Comparison of ENCODE assay signal across 19 cellular contexts in the genomic region with DNA sequence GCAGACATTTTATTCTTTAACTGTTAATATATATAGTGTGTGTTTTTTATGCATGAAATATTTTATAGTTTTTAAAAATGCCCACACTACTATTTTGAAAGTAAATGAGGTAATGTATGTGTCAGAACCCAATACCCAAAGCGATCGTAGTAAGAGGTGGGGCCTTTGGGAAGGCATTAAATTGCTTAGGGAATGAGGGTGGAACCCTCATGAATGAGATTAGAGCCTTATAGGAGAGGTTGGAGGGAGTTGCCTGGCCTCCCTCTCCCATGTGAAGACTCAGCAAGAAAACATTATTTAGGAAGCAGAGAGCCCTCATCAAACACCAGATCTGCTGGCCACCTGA. TPM values are rescaled to one million over a fixed set of nuclear protein-coding genes. Genes with fewer than 3 reads are reported as not detected.
A peak's percentile ranks its signal among the peaks of the same experiment; 100 is the strongest.
DNase-seq lines count a peak whose midpoint lies in the region; ATAC-seq, FAIRE-seq and TF ChIP-seq lines count a peak whose summit lies in the region.
"Had no signal": no experiment of that assay in that cellular context is flagged by ENCODE, and none has a peak within 500 bp of the region (broad histone marks: within the 10 kb centered on the region; RNA-seq: fewer than 3 reads in every experiment).

No MANE protein-coding gene starts in this region.

- H3K27ac Mint-ChIP-seq in activated T-helper 2 cell treated with anti-CD3 and anti-CD28 coated beads, Interferon-gamma antibody, Interleukin-2, Interleukin-4, amounts not matched to agents 10 μg/mL and 5 μg/mL and 100 μg/mL, durations not matched to agents 14 hours and 24 hours and 36 hours: no peak overlapping the region
- H3K27ac Mint-ChIP-seq: activated naive CD8-positive, alpha-beta T cell treated with anti-CD3 and anti-CD28 coated beads, Interleukin-2, amount 50 U/mL, for 24 hours had no signal

- no peaks in the 10 kb centered on the region for H3K9me3 Mint-ChIP-seq in activated T-helper 2 cell treated with anti-CD3 and anti-CD28 coated beads, Interferon-gamma antibody, Interleukin-2, Interleukin-4, amounts not matched to agents 10 μg/mL and 5 μg/mL and 100 μg/mL, durations not matched to agents 14 hours and 24 hours and 36 hours
- H3K9me3 Mint-ChIP-seq: activated naive CD8-positive, alpha-beta T cell treated with anti-CD3 and anti-CD28 coated beads, Interleukin-2, amount 50 U/mL, for 24 hours; stimulated activated memory B cell treated with anti-CD40 and anti-IgM and Interleukin-4, amounts not matched to agents 10 μg/mL and 1 μg/mL and 100 μg/mL, for 72 hours had no signal

- TF ChIP-seq POLR2A in HepG2 (IDR thresholded peaks at IDR 0.05; ENCODE audit: insufficient read depth in 1 of 2, low read depth in 2 of 2, low read length in 2 of 2): no peak
- no peak for TF ChIP-seq POLR2A in right lobe of liver (IDR thresholded peaks at IDR 0.05)

- H3K27ac ChIP-seq in HepG2 (ENCODE audit: extremely low read length, insufficient read depth, low read length): peak overlapping the region; percentile 12
- no peak overlapping the region for H3K27ac ChIP-seq in right lobe of liver
- peak overlapping the region in 57 of 59 donors; percentile 10 to 97 (median 88) for H3K27ac ChIP-seq in dorsolateral prefrontal cortex
- no peak overlapping the region for H3K27ac ChIP-seq in osteoblast (ENCODE audit: low read depth, low read length)
- H3K27ac ChIP-seq in OCI-LY7 (ENCODE audit: low read depth, low read length, poor library complexity, severe bottlenecking): no peak overlapping the region
- H3K27ac ChIP-seq: gastrocnemius medialis had no signal

- H3K9me2 ChIP-seq in OCI-LY7 (ENCODE audit: insufficient read depth, low read length): no peaks in the 10 kb centered on the region
- H3K9me2 ChIP-seq: SK-N-SH had no signal

- H4K20me1 ChIP-seq in HepG2 (ENCODE audit: insufficient read depth, low read length): peaks cover 10% of the 10 kb centered on the region
- H4K20me1 ChIP-seq in osteoblast (ENCODE audit: insufficient read depth, low read length): no peaks in the 10 kb centered on the region
- no peaks in the 10 kb centered on the region for H4K20me1 ChIP-seq in OCI-LY7 (ENCODE audit: insufficient read depth, low read length)

- 9% methylated on average over 2 of the region's 2 CpGs for WGBS in HepG2 (ENCODE audit: low lambda C conversion rate)
- 79% methylated on average over 2 of the region's 2 CpGs for WGBS in right lobe of liver (ENCODE audit: insufficient coverage, low coverage, low lambda C conversion rate, missing lambda C conversion rate)

- no peaks in the 10 kb centered on the region for H3K4me1 Mint-ChIP-seq in activated T-helper 2 cell treated with anti-CD3 and anti-CD28 coated beads, Interferon-gamma antibody, Interleukin-2, Interleukin-4, amounts not matched to agents 10 μg/mL and 5 μg/mL and 100 μg/mL, durations not matched to agents 14 hours and 24 hours and 36 hours (ENCODE audit: low read depth)
- H3K4me1 Mint-ChIP-seq: activated naive CD8-positive, alpha-beta T cell treated with anti-CD3 and anti-CD28 coated beads, Interleukin-2, amount 50 U/mL, for 24 hours; stimulated activated memory B cell treated with anti-CD40 and anti-IgM and Interleukin-4, amounts not matched to agents 10 μg/mL and 1 μg/mL and 100 μg/mL, for 72 hours had no signal

- DNase-seq in HepG2 (ENCODE audit: low spot score) (no peak), right lobe of liver (no peak), dorsolateral prefrontal cortex (no peak), osteoblast (ENCODE audit: insufficient read length, low spot score, missing footprints) (peak; percentile 91), NCI-H1417 (lab: John Stamatoyannopoulos, UW) (no peak), pons (ENCODE audit: low spot score) (no peak), OCI-LY7 (ENCODE audit: low spot score) (no peak)
- no peak for DNase-seq in activated T-helper 2 cell treated with anti-CD3 and anti-CD28 coated beads, Interferon-gamma antibody, Interleukin-2, Interleukin-4, amounts not matched to agents 10 μg/mL and 5 μg/mL and 100 μg/mL, durations not matched to agents 14 hours and 24 hours and 36 hours (ENCODE audit: low spot score)
- DNase-seq: ACHN; activated CD8-positive, alpha-beta memory T cell treated with anti-CD3 and anti-CD28 coated beads for 24 hours; activated naive CD8-positive, alpha-beta T cell treated with anti-CD3 and anti-CD28 coated beads, Interleukin-2, amount 50 U/mL, for 24 hours; gastrocnemius medialis; GDM1; kidney glomerular epithelial cell; SK-N-SH had no signal

- TF ChIP-seq CTCF in HepG2 (CRISPR knock-in tag; IDR thresholded peaks at IDR 0.05): no peak
- no peak for TF ChIP-seq CTCF in right lobe of liver (IDR thresholded peaks at IDR 0.05)
- no peak for TF ChIP-seq CTCF in dorsolateral prefrontal cortex (IDR thresholded peaks at IDR 0.05 in 54 of 56, conservative IDR thresholded peaks at IDR 0.05 in 2 of 56; ENCODE audit: low read depth in 1 of 56, partially characterized antibody in 56 of 56)
- TF ChIP-seq CTCF in osteoblast (IDR thresholded peaks at IDR 0.05; ENCODE audit: extremely low read depth, low read depth, low read length): no peak
- TF ChIP-seq CTCF in OCI-LY7 (conservative IDR thresholded peaks at IDR 0.05; ENCODE audit: low read length): no peak

- CTCF ChIA-PET in HepG2 (lab: Yijun Ruan, JAX; ENCODE audit: low intra/inter-chr PET ratio, low total read pairs): no interaction called here
- CTCF ChIA-PET in OCI-LY7 (lab: Charles Lee; ENCODE audit: unreplicated experiment): no interaction called here

- FAIRE-seq in HepG2 (lab: Jason Lieb, UNC): no peak
- FAIRE-seq: RCC 7860 had no signal

- H3K36me3 Mint-ChIP-seq in activated T-helper 2 cell treated with anti-CD3 and anti-CD28 coated beads, Interferon-gamma antibody, Interleukin-2, Interleukin-4, amounts not matched to agents 10 μg/mL and 5 μg/mL and 100 μg/mL, durations not matched to agents 14 hours and 24 hours and 36 hours (ENCODE audit: low read depth): peaks cover 12% of the 10 kb centered on the region

- no peak overlapping the region for H3K4me3 Mint-ChIP-seq in activated T-helper 2 cell treated with anti-CD3 and anti-CD28 coated beads, Interferon-gamma antibody, Interleukin-2, Interleukin-4, amounts not matched to agents 10 μg/mL and 5 μg/mL and 100 μg/mL, durations not matched to agents 14 hours and 24 hours and 36 hours (ENCODE audit: low read depth)
- H3K4me3 Mint-ChIP-seq: activated naive CD8-positive, alpha-beta T cell treated with anti-CD3 and anti-CD28 coated beads, Interleukin-2, amount 50 U/mL, for 24 hours; stimulated activated memory B cell treated with anti-CD40 and anti-IgM and Interleukin-4, amounts not matched to agents 10 μg/mL and 1 μg/mL and 100 μg/mL, for 72 hours had no signal

- H3K4me1 ChIP-seq in HepG2 (ENCODE audit: insufficient read depth, low read length) (peaks cover 38% of the 10 kb centered on the region), right lobe of liver (peaks cover 0 to 17% (median 8%) of the 10 kb centered on the region in 4 donors), osteoblast (ENCODE audit: insufficient read depth, low read length) (peaks cover 22% of the 10 kb centered on the region), OCI-LY7 (ENCODE audit: insufficient read depth, low read length, poor library complexity, severe bottlenecking) (no peaks in the 10 kb centered on the region)
- H3K4me1 ChIP-seq: gastrocnemius medialis had no signal

- peak overlapping the region; percentile 59; the same call in 1 of the 2 replicates for H3K4me2 ChIP-seq in HepG2 (ENCODE audit: low read depth, low read length)
- H3K4me2 ChIP-seq in osteoblast (ENCODE audit: insufficient read depth, low read length): no peak overlapping the region
- no peak overlapping the region for H3K4me2 ChIP-seq in OCI-LY7 (ENCODE audit: low read length)
- H3K4me2 ChIP-seq: SK-N-SH had no signal

- no peak for TF ChIP-seq RAD21 in HepG2 (CRISPR knock-in tag; IDR thresholded peaks at IDR 0.05)

- no TSS peak for BruUV-seq in HepG2 (replicated peaks; lab: Mats Ljungman, UMichigan)
- no TSS peak for BruUV-seq in OCI-LY7 (replicated peaks; lab: Mats Ljungman, UMichigan)

- intact Hi-C loops in HepG2 (cut with micrococcal nuclease; ENCODE audit: unreplicated experiment): loop anchor here (2.0 kb wide), 1 partner anchor 13 kb away; no protein-coding TSS in a partner anchor
- intact Hi-C loops in right lobe of liver (cut with DNase I): no loop called here
- intact Hi-C loops in dorsolateral prefrontal cortex (cut with DNase I): no loop called here
- intact Hi-C loops in OCI-LY7 (cut with micrococcal nuclease; ENCODE audit: unreplicated experiment): no loop called here
- intact Hi-C loops in activated T-helper 2 cell treated with anti-CD3 and anti-CD28 coated beads, Interferon-gamma antibody, Interleukin-2, Interleukin-4, amounts not matched to agents 10 μg/mL and 5 μg/mL and 100 μg/mL, durations not matched to agents 14 hours and 24 hours and 36 hours (cut with micrococcal nuclease): no loop called here

- H3K9me3 ChIP-seq in HepG2 (ENCODE audit: low read length) (no peaks in the 10 kb centered on the region), right lobe of liver (no peaks in the 10 kb centered on the region), osteoblast (ENCODE audit: low read depth, low read length) (no peaks in the 10 kb centered on the region), OCI-LY7 (ENCODE audit: low read length) (no peaks in the 10 kb centered on the region)
- H3K9me3 ChIP-seq: gastrocnemius medialis, SK-N-SH had no signal

- TF ChIP-seq EP300 in HepG2 (IDR thresholded peaks at IDR 0.05; ENCODE audit: low read depth in 2 of 2, low read length in 2 of 2): no peak
- TF ChIP-seq EP300 in HepG2 (CRISPR knock-in tag; IDR thresholded peaks at IDR 0.05; ENCODE audit: borderline replicate concordance): no peak

- H3K9ac ChIP-seq in HepG2 (ENCODE audit: insufficient read depth, low read depth, low read length): no peak overlapping the region
- H3K9ac ChIP-seq: SK-N-SH had no signal

- no peaks in the 10 kb centered on the region for H3K27me3 Mint-ChIP-seq in activated T-helper 2 cell treated with anti-CD3 and anti-CD28 coated beads, Interferon-gamma antibody, Interleukin-2, Interleukin-4, amounts not matched to agents 10 μg/mL and 5 μg/mL and 100 μg/mL, durations not matched to agents 14 hours and 24 hours and 36 hours (ENCODE audit: low read depth)
- H3K27me3 Mint-ChIP-seq: activated naive CD8-positive, alpha-beta T cell treated with anti-CD3 and anti-CD28 coated beads, Interleukin-2, amount 50 U/mL, for 24 hours; stimulated activated memory B cell treated with anti-CD40 and anti-IgM and Interleukin-4, amounts not matched to agents 10 μg/mL and 1 μg/mL and 100 μg/mL, for 72 hours had no signal

- POLR2A ChIA-PET in HepG2 (lab: Yijun Ruan, JAX) (interaction anchor here (0.9 to 1.8 kb wide), 5 partner anchors 9 to 21 kb away, joined by 3 to 10 read pairs (median 4); no protein-coding TSS in a partner anchor), OCI-LY7 (lab: Charles Lee) (no interaction called here)

- in situ Hi-C loops in HepG2 (cut with HindIII; ENCODE audit: extremely low pct_ligation_motif_present, low pct_unique_long_range_greater_than_20kb): no loop called here

- H2AFZ ChIP-seq in HepG2 (ENCODE audit: low read length) (no peak overlapping the region), osteoblast (ENCODE audit: low read length) (no peak overlapping the region), OCI-LY7 (ENCODE audit: low read length) (no peak overlapping the region)

- H3K4me3 ChIP-seq in HepG2 (replicated peaks in 1 of 3; ENCODE audit: insufficient read depth in 1 of 3, low read depth in 2 of 3, low read length in 3 of 3): no peak overlapping the region
- no peak overlapping the region for H3K4me3 ChIP-seq in right lobe of liver
- H3K4me3 ChIP-seq in dorsolateral prefrontal cortex: no peak overlapping the region
- no peak overlapping the region for H3K4me3 ChIP-seq in osteoblast (ENCODE audit: insufficient read depth, low read length)
- H3K4me3 ChIP-seq in OCI-LY7 (ENCODE audit: low read depth, low read length, poor library complexity, severe bottlenecking): no peak overlapping the region
- H3K4me3 ChIP-seq: gastrocnemius medialis had no signal

- no peaks in the 10 kb centered on the region for H3K36me3 ChIP-seq in HepG2 (replicated peaks in 1 of 2; ENCODE audit: control insufficient read depth in 1 of 2, insufficient read depth in 2 of 2, low read length in 2 of 2)
- H3K36me3 ChIP-seq in right lobe of liver: no peaks in the 10 kb centered on the region
- H3K36me3 ChIP-seq in osteoblast (ENCODE audit: insufficient read depth, low read length): peaks cover 17% of the 10 kb centered on the region
- no peaks in the 10 kb centered on the region for H3K36me3 ChIP-seq in OCI-LY7 (ENCODE audit: insufficient read depth, low read length)
- H3K36me3 ChIP-seq: gastrocnemius medialis had no signal

- H3K79me2 ChIP-seq in HepG2 (ENCODE audit: insufficient read depth, low read length) (no peaks in the 10 kb centered on the region), osteoblast (ENCODE audit: insufficient read depth, low read length) (peaks cover 2% of the 10 kb centered on the region), OCI-LY7 (ENCODE audit: insufficient read depth, low read depth, low read length) (no peaks in the 10 kb centered on the region)

- ATAC-seq in HepG2 (peak; percentile 17), right lobe of liver (no peak)
- ATAC-seq: activated naive CD8-positive, alpha-beta T cell treated with anti-CD3 and anti-CD28 coated beads, Interleukin-2, amount 50 U/mL, for 24 hours; esophagus mucosa; gastrocnemius medialis; stimulated activated memory B cell treated with anti-CD40 and anti-IgM and Interleukin-4, amounts not matched to agents 10 μg/mL and 1 μg/mL and 100 μg/mL, for 72 hours had no signal

- H3K27me3 ChIP-seq in HepG2 (ENCODE audit: control insufficient read depth in 1 of 2, insufficient read depth in 2 of 2, low read length in 2 of 2) (no peaks in the 10 kb centered on the region), right lobe of liver (no peaks in the 10 kb centered on the region), dorsolateral prefrontal cortex (no peaks in the 10 kb centered on the region), osteoblast (ENCODE audit: insufficient read depth, low read length) (no peaks in the 10 kb centered on the region)
- H3K27me3 ChIP-seq: gastrocnemius medialis had no signal

RNA-seq across cellular contexts. Expression of a gene that starts 11.1 kb away (rescaled TPM):
- total RNA-seq in HepG2 (2016; rRNA removed; fragmentation: Illumina TruSeq; extraction: Trizol): not detected in 2 replicates
- not detected in 2 replicates for total RNA-seq in HepG2 (2016; cell fraction: cytosol; rRNA removed; fragmentation: Illumina TruSeq; extraction: Trizol; ENCODE audit: low read depth)
- total RNA-seq in HepG2 (2016; cell fraction: insoluble cytoplasmic fraction; rRNA removed; fragmentation: Illumina TruSeq; extraction: Trizol): not detected in 2 replicates
- not detected in 2 replicates for total RNA-seq in HepG2 (2016; cell fraction: membrane; rRNA removed; fragmentation: Illumina TruSeq; extraction: Trizol)
- total RNA-seq in HepG2 (2016; cell fraction: nucleus; rRNA removed; fragmentation: Illumina TruSeq; extraction: Trizol): not detected in 2 replicates
- polyA plus RNA-seq in HepG2 (2011; rRNA removed): not detected in 2 replicates
- polyA plus RNA-seq in HepG2 (2011; cell fraction: cytosol; rRNA removed): 0.03 TPM in 1 of 2 replicates, not detected in the other
- 0.10 and 0.14 TPM in 2 replicates for polyA plus RNA-seq in HepG2 (2011; cell fraction: nucleus; rRNA removed)
- polyA plus RNA-seq in HepG2 (2012): 0.12 TPM in 1 of 2 replicates, not detected in the other
- polyA plus RNA-seq in HepG2 (2016; cell fraction: cytosol; fragmentation: Illumina TruSeq; extraction: Trizol; ENCODE audit: low read depth): not detected in 2 replicates
- not detected in 2 replicates for polyA plus RNA-seq in HepG2 (2016; cell fraction: insoluble cytoplasmic fraction; fragmentation: Illumina TruSeq; extraction: Trizol; ENCODE audit: low read depth)
- not detected in 2 replicates for polyA plus RNA-seq in HepG2 (2016; cell fraction: membrane; fragmentation: Illumina TruSeq; extraction: Trizol; ENCODE audit: low read depth)
- polyA plus RNA-seq in HepG2 (2016; cell fraction: nucleus; fragmentation: Illumina TruSeq; extraction: Trizol; ENCODE audit: insufficient read depth, low read depth): 1.3 TPM in 1 of 2 replicates, not detected in the other
- polyA minus RNA-seq in HepG2 (2011; rRNA and poly(A)+ RNA removed; ENCODE audit: low replicate concordance): 9.7 TPM in 1 of 2 replicates, not detected in the other
- polyA minus RNA-seq in HepG2 (2011; cell fraction: cytosol; rRNA and poly(A)+ RNA removed): 0.70 TPM in 1 of 2 replicates, not detected in the other
- 0.64 TPM in 1 of 2 replicates, not detected in the other for polyA minus RNA-seq in HepG2 (2011; cell fraction: nucleus; rRNA and poly(A)+ RNA removed)
- total RNA-seq in right lobe of liver: under 1 TPM in 1 of 6 experiments, not detected in 5; 0.09 TPM
- 10 to 100 TPM in 24 of 120 experiments, 1 to 10 TPM in 96; 3.4 to 16.3 (median 8.1) TPM for total RNA-seq in dorsolateral prefrontal cortex
- total RNA-seq in osteoblast: 2.4 and 4.3 TPM in 2 replicates
- total RNA-seq in OCI-LY7 (2014; rRNA removed; shearing (Covaris generic)): not detected in 2 replicates
- total RNA-seq in OCI-LY7 (2022): 0.21 TPM in 1 of 2 replicates, not detected in the other
- total RNA-seq in activated T-helper 2 cell treated with anti-CD3 and anti-CD28 coated beads, Interferon-gamma antibody, Interleukin-2, Interleukin-4, amounts not matched to agents 10 μg/mL and 5 μg/mL and 100 μg/mL, durations not matched to agents 14 hours and 24 hours and 36 hours: 0.87 and 1.6 TPM in 2 replicates
- total RNA-seq: H4 had no signal

RNA-seq across cellular contexts. Expression of a gene that starts 22.6 kb away (rescaled TPM):
- total RNA-seq in HepG2 (2016; rRNA removed; fragmentation: Illumina TruSeq; extraction: Trizol): 2,143 and 2,814 TPM in 2 replicates
- 3,026 and 3,837 TPM in 2 replicates for total RNA-seq in HepG2 (2016; cell fraction: cytosol; rRNA removed; fragmentation: Illumina TruSeq; extraction: Trizol; ENCODE audit: low read depth)
- total RNA-seq in HepG2 (2016; cell fraction: insoluble cytoplasmic fraction; rRNA removed; fragmentation: Illumina TruSeq; extraction: Trizol): 2,366 and 2,701 TPM in 2 replicates
- 5,197 and 5,735 TPM in 2 replicates for total RNA-seq in HepG2 (2016; cell fraction: membrane; rRNA removed; fragmentation: Illumina TruSeq; extraction: Trizol)
- 799 and 826 TPM in 2 replicates for total RNA-seq in HepG2 (2016; cell fraction: nucleus; rRNA removed; fragmentation: Illumina TruSeq; extraction: Trizol)
- 3,295 and 3,616 TPM in 2 replicates for polyA plus RNA-seq in HepG2 (2011; rRNA removed)
- polyA plus RNA-seq in HepG2 (2011; cell fraction: cytosol; rRNA removed): 3,790 and 3,975 TPM in 2 replicates
- 1,120 and 1,329 TPM in 2 replicates for polyA plus RNA-seq in HepG2 (2011; cell fraction: nucleus; rRNA removed)
- polyA plus RNA-seq in HepG2 (2012): 4,677 and 5,383 TPM in 2 replicates
- 4,653 and 5,328 TPM in 2 replicates for polyA plus RNA-seq in HepG2 (2016; cell fraction: cytosol; fragmentation: Illumina TruSeq; extraction: Trizol; ENCODE audit: low read depth)
- polyA plus RNA-seq in HepG2 (2016; cell fraction: insoluble cytoplasmic fraction; fragmentation: Illumina TruSeq; extraction: Trizol; ENCODE audit: low read depth): 3,740 and 3,849 TPM in 2 replicates
- polyA plus RNA-seq in HepG2 (2016; cell fraction: membrane; fragmentation: Illumina TruSeq; extraction: Trizol; ENCODE audit: low read depth): 7,247 and 7,550 TPM in 2 replicates
- 2,020 and 2,028 TPM in 2 replicates for polyA plus RNA-seq in HepG2 (2016; cell fraction: nucleus; fragmentation: Illumina TruSeq; extraction: Trizol; ENCODE audit: insufficient read depth, low read depth)
- polyA minus RNA-seq in HepG2 (2011; rRNA and poly(A)+ RNA removed; ENCODE audit: low replicate concordance): 1,170 and 2,337 TPM in 2 replicates
- 547 and 597 TPM in 2 replicates for polyA minus RNA-seq in HepG2 (2011; cell fraction: cytosol; rRNA and poly(A)+ RNA removed)
- 281 and 352 TPM in 2 replicates for polyA minus RNA-seq in HepG2 (2011; cell fraction: nucleus; rRNA and poly(A)+ RNA removed)
- total RNA-seq in right lobe of liver: 100 to 1,000 TPM; 311 to 560 (median 447) TPM
- total RNA-seq in dorsolateral prefrontal cortex: 100 to 1,000 TPM; 382 to 717 (median 502) TPM
- total RNA-seq in osteoblast: 1,511 and 1,512 TPM in 2 replicates
- 3,268 and 3,417 TPM in 2 replicates for total RNA-seq in OCI-LY7 (2014; rRNA removed; shearing (Covaris generic))
- total RNA-seq in OCI-LY7 (2022): 4,392 and 4,414 TPM in 2 replicates
- 3,460 and 3,552 TPM in 2 replicates for total RNA-seq in activated T-helper 2 cell treated with anti-CD3 and anti-CD28 coated beads, Interferon-gamma antibody, Interleukin-2, Interleukin-4, amounts not matched to agents 10 μg/mL and 5 μg/mL and 100 μg/mL, durations not matched to agents 14 hours and 24 hours and 36 hours

Comparison
In these comparisons a context has a peak if more than half of its experiments do, and no peak if none do; other contexts are left out.
1. H3K27ac ChIP-seq: peak in HepG2 (single experiment) and dorsolateral prefrontal cortex (57 of 59); none in right lobe of liver (0 of 3), osteoblast (single experiment) and OCI-LY7 (single experiment).